22 cellular contexts compared by ENCODE assay signal in the genomic region with DNA sequence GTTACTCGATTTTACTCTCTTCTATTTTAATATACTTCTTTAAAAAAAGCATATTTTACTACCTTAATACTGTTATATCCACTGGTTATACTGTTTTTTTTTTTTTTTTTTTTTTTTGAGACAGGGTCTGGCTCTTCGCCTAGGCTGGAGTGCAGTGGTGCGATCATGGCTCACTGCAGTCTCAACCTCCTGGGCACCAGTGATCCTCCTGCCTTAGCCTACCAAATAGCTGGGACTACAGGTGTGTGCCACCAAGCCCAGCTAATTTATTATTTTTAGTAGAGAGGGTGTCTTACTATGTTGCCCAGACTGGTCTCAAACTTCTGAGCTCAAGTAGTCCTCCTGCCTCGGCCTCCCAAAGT.
"Had no signal": no experiment of that assay in that cellular context is flagged by ENCODE, and none has a peak within 500 bp of the region (broad histone marks: within the 10 kb centered on the region; RNA-seq: fewer than 3 reads in every experiment).

No MANE protein-coding gene starts in this region.

- H3K4me3 ChIP-seq: neural progenitor cell, ovary, prostate gland, right atrium auricular region, skin epidermis, smooth muscle cell, spleen, suprapubic skin, testis, tibial artery, transverse colon, upper lobe of right lung, uterus had no signal

- H3K36me3 ChIP-seq: neural progenitor cell, ovary, prostate gland, right atrium auricular region, spleen, suprapubic skin, tibial artery, transverse colon, upper lobe of right lung, uterus had no signal

- H3K27me3 ChIP-seq: neural progenitor cell, ovary, right atrium auricular region, spleen, suprapubic skin, testis, tibial artery, transverse colon, upper lobe of right lung, uterus had no signal

- ATAC-seq: natural killer cell; sciatic nerve; stimulated activated memory B cell treated with anti-CD40 and anti-IgM and Interleukin-4, amounts not matched to agents 10 μg/mL and 1 μg/mL and 100 μg/mL, for 72 hours; stimulated activated naive CD8-positive, alpha-beta T cell treated with anti-CD3 and anti-CD28 coated beads, Interleukin-15, amount 100 ng/mL, for 72 hours; stimulated activated naive CD8-positive, alpha-beta T cell treated with anti-CD3 and anti-CD28 coated beads, Interleukin-15, Interleukin-2, amounts not matched to agents 100 U/mL and 50 U/mL, for 24 hours had no signal

- H3K4me2 ChIP-seq: neural progenitor cell, smooth muscle cell had no signal

- H3K27ac ChIP-seq: neural progenitor cell, ovary, prostate gland, right atrium auricular region, skin epidermis, spleen, suprapubic skin, testis, tibial artery, transverse colon, upper lobe of right lung, uterus had no signal

- H3K9me3 ChIP-seq: ovary, prostate gland, right atrium auricular region, spleen, suprapubic skin, testis, tibial artery, transverse colon, upper lobe of right lung, uterus had no signal

- DNase-seq: natural killer cell; occipital lobe; ovary; spleen; stimulated activated CD4-positive, alpha-beta T cell treated with anti-CD3 and anti-CD28 coated beads, Interleukin-12 subunit alpha, Interleukin-12 subunit beta, amount 100 ng/mL, for 4 hours; stimulated activated CD4-positive, alpha-beta T cell treated with anti-CD3 and anti-CD28 coated beads, Interleukin-4, amount 100 ng/mL, for 1 hour; stimulated activated CD4-positive, alpha-beta T cell treated with anti-CD3 and anti-CD28 coated beads, Interleukin-4, amount 100 ng/mL, for 4 hours; tibial artery; transverse colon; upper lobe of right lung had no signal

- H3K4me1 ChIP-seq: prostate gland, suprapubic skin, testis, tibial artery, transverse colon, upper lobe of right lung, uterus had no signal
